ENCODE assay signal across 14 cellular contexts in the genomic region with DNA sequence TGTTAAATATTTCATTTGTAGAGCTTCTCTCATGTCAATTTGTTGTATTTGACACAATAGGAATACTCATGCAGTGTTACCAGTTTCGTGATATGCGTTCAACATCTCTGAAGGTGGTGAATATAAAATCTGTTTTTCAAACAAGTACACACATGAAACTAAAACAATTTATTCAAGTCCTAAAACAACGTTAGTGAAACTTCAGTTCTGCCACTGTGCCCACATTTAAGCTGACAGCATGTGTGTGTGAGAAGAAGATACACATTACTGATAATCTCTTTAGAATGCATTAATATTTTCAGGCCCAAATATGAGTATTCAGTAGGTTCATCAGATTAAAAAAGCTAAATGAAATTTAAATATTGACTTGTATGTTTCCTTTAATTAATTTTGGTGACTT. TPM values are rescaled to one million over a fixed set of nuclear protein-coding genes. Genes with fewer than 3 reads are reported as not detected.
A peak's percentile ranks its signal among the peaks of the same experiment; 100 is the strongest.
DNase-seq lines count a peak whose midpoint lies in the region; ATAC-seq and TF ChIP-seq lines count a peak whose summit lies in the region.
"Had no signal": no experiment of that assay in that cellular context is flagged by ENCODE, and none has a peak within 500 bp of the region (broad histone marks: within the 10 kb centered on the region; RNA-seq: fewer than 3 reads in every experiment).

No MANE protein-coding gene starts in this region.

- H3K4me1 ChIP-seq in OCI-LY7 (ENCODE audit: insufficient read depth, low read length, poor library complexity, severe bottlenecking), result peaks cover 99% of the 10 kb centered on the region
- peaks cover 38% of the 10 kb centered on the region for H3K4me1 ChIP-seq in rectal smooth muscle tissue (ENCODE audit: control insufficient read depth, insufficient read depth, low read length)

- H3K27me3 Mint-ChIP-seq in CD4-positive, alpha-beta T cell, result no peaks in the 10 kb centered on the region

- H4K20me1 ChIP-seq in OCI-LY7 (ENCODE audit: insufficient read depth, low read length), result no peaks in the 10 kb centered on the region

- no peaks in the 10 kb centered on the region for H3K27me3 ChIP-seq in CD4-positive, alpha-beta T cell (ENCODE audit: control insufficient read depth, insufficient read depth, low read length)
- no peaks in the 10 kb centered on the region for H3K27me3 ChIP-seq in rectal smooth muscle tissue (ENCODE audit: control insufficient read depth, insufficient read depth, low read length)

- BruUV-seq in OCI-LY7 (replicated peaks; lab: Mats Ljungman, UMichigan), result TSS peak; percentile 94

- H3K9me3 Mint-ChIP-seq in CD4-positive, alpha-beta T cell, result no peaks in the 10 kb centered on the region
- H3K9me3 Mint-ChIP-seq: activated T-helper 2 cell treated with anti-CD3 and anti-CD28 coated beads, Interferon-gamma antibody, Interleukin-2, Interleukin-4, amounts not matched to agents 10 μg/mL and 5 μg/mL and 100 μg/mL, durations not matched to agents 14 hours and 24 hours and 36 hours; CD4-positive, CD25-positive, alpha-beta regulatory T cell had no signal

- peak overlapping the region; percentile 24; the same call in 1 of the 2 replicates for H2AFZ ChIP-seq in OCI-LY7 (ENCODE audit: low read length)

- no peak overlapping the region for H3K4me3 Mint-ChIP-seq in CD4-positive, alpha-beta T cell

- TF ChIP-seq CTCF in CD4-positive, alpha-beta T cell (IDR thresholded peaks at IDR 0.05), result no peak
- TF ChIP-seq CTCF in OCI-LY7 (conservative IDR thresholded peaks at IDR 0.05; ENCODE audit: low read length), result no peak
- no peak for TF ChIP-seq CTCF in lower leg skin (IDR thresholded peaks at IDR 0.05)

- H3K4me1 Mint-ChIP-seq in CD4-positive, alpha-beta T cell (ENCODE audit: low read depth), result peaks cover 24% of the 10 kb centered on the region

- peak overlapping the region; percentile 17 for H3K27ac Mint-ChIP-seq in CD4-positive, alpha-beta T cell

- no peak overlapping the region for H3K27ac ChIP-seq in CD4-positive, alpha-beta T cell (ENCODE audit: low read depth, low read length)
- peak overlapping the region; percentile 98 for H3K27ac ChIP-seq in OCI-LY7 (ENCODE audit: low read depth, low read length, poor library complexity, severe bottlenecking)
- peak overlapping the region; percentile 32 for H3K27ac ChIP-seq in rectal smooth muscle tissue (ENCODE audit: low read depth, low read length)
- H3K27ac ChIP-seq in caudate nucleus (ENCODE audit: low read depth, low read length), result no peak overlapping the region

- H3K9ac ChIP-seq in rectal smooth muscle tissue (ENCODE audit: low read length), result no peak overlapping the region

- H3K9me2 ChIP-seq in OCI-LY7 (ENCODE audit: insufficient read depth, low read length), result no peaks in the 10 kb centered on the region

- peak overlapping the region; percentile 88 for H3K4me2 ChIP-seq in OCI-LY7 (ENCODE audit: low read length)

- CTCF ChIA-PET in CD4-positive, alpha-beta T cell (lab: Charles Lee), result no interaction called here
- CTCF ChIA-PET in OCI-LY7 (lab: Charles Lee; ENCODE audit: unreplicated experiment), result interaction anchor here (2.2 kb wide), 2 partner anchors 18 to 31 kb away, joined by 6 to 8 read pairs; no protein-coding TSS in a partner anchor

- POLR2A ChIA-PET in CD4-positive, alpha-beta T cell (lab: Charles Lee), result no interaction called here
- POLR2A ChIA-PET in OCI-LY7 (lab: Charles Lee), result interaction anchor here (0.6 to 10.2 kb wide), 11 partner anchors 10 to 165 kb away, joined by 3 to 236 read pairs (median 21); partner anchors contain the start of gene GAB1

- TF ChIP-seq POLR2A in erythroblast (IDR thresholded peaks at IDR 0.05; ENCODE audit: low read length) (no peak), lower leg skin (IDR thresholded peaks at IDR 0.05) (no peak)

- no peak for DNase-seq in CD4-positive, alpha-beta T cell
- DNase-seq in OCI-LY7 (ENCODE audit: low spot score), result no peak
- peak; percentile 13 to 34 for DNase-seq in erythroblast (lab: John Stamatoyannopoulos, UW)
- DNase-seq in lower leg skin (ENCODE audit: low spot score in 2 of 2), result no peak
- no peak for DNase-seq in DMS153 treated with DMSO at 0.1 percent for 48 hours (lab: John Stamatoyannopoulos, UW; ENCODE audit: unreplicated experiment)
- no peak for DNase-seq in caudate nucleus (lab: John Stamatoyannopoulos, UW)
- DNase-seq: cortex of kidney; hypothalamus; NCI-H187; stimulated activated CD4-positive, alpha-beta T cell treated with anti-CD3 and anti-CD28 coated beads, Interleukin-4, amount 100 ng/mL, for 1 hour had no signal

- H3K36me3 ChIP-seq in OCI-LY7 (ENCODE audit: insufficient read depth, low read length) (no peaks in the 10 kb centered on the region; the same call in 1 of the 2 replicates), rectal smooth muscle tissue (ENCODE audit: control insufficient read depth, insufficient read depth, low read length) (no peaks in the 10 kb centered on the region)

- peaks cover 99% of the 10 kb centered on the region for H3K79me2 ChIP-seq in OCI-LY7 (ENCODE audit: insufficient read depth, low read depth, low read length)

- no peaks in the 10 kb centered on the region for H3K9me3 ChIP-seq in CD4-positive, alpha-beta T cell (ENCODE audit: control insufficient read depth, low read length)
- no peaks in the 10 kb centered on the region for H3K9me3 ChIP-seq in OCI-LY7 (ENCODE audit: low read length)

- H3K4me3 ChIP-seq in OCI-LY7 (ENCODE audit: low read depth, low read length, poor library complexity, severe bottlenecking) (peak overlapping the region; percentile 61), rectal smooth muscle tissue (ENCODE audit: low read length) (peak overlapping the region; percentile 21), lower leg skin (ENCODE audit: low read depth, poor library complexity, severe bottlenecking) (no peak overlapping the region)

- intact Hi-C loops in CD4-positive, alpha-beta T cell (cut with DNase I, micrococcal nuclease), result no loop called here
- intact Hi-C loops in OCI-LY7 (cut with micrococcal nuclease; ENCODE audit: unreplicated experiment) (loop anchor here (2.0 to 5.0 kb wide), 3 partner anchors 18 to 171 kb away; no protein-coding TSS in a partner anchor), lower leg skin (cut with DNase I; ENCODE audit: low total_unique reads) (no loop called here)

- no peaks in the 10 kb centered on the region for H3K36me3 Mint-ChIP-seq in CD4-positive, alpha-beta T cell (ENCODE audit: low read depth)
- H3K36me3 Mint-ChIP-seq: CD4-positive, CD25-positive, alpha-beta regulatory T cell had no signal

- WGBS in lower leg skin, 2 donors, result 55 to 60% methylated on average over 3 of the region's 3 CpGs

- no peak for ATAC-seq in CD4-positive, alpha-beta T cell (ENCODE audit: poor library complexity)
- no peak for ATAC-seq in HG02970 (IDR thresholded peaks at IDR 0.05; ENCODE audit: low FRiP score, unreplicated experiment)

RNA-seq across cellular contexts. Expression of gene GAB1, which starts 21.7 kb away (rescaled TPM):
- total RNA-seq in CD4-positive, alpha-beta T cell, result under 1 TPM; 0.27 to 0.64 TPM
- 42.6 and 43.5 TPM in 2 replicates for total RNA-seq in OCI-LY7 (2014; rRNA removed; shearing (Covaris generic))
- total RNA-seq in OCI-LY7 (2022), result 99.3 and 106 TPM in 2 replicates
- 10 to 100 TPM; 25.7 to 42.9 (median 37.3) TPM for total RNA-seq in lower leg skin

Comparison
In these comparisons a context has a peak if more than half of its experiments do, and no peak if none do; other contexts are left out.
1. DNase-seq: peak in erythroblast (2 of 2); none in CD4-positive, alpha-beta T cell (0 of 10), OCI-LY7 (single experiment), lower leg skin (0 of 2), DMS153 treated with DMSO at 0.1 percent for 48 hours (single experiment) and caudate nucleus (0 of 61).
2. H3K27ac ChIP-seq: peak in OCI-LY7 (single experiment) and rectal smooth muscle tissue (single experiment); none in CD4-positive, alpha-beta T cell (single experiment) and caudate nucleus (single experiment).
3. RNA of gene GAB1, which starts 21.7 kb away (total RNA-seq): 42.6 to 106 TPM in OCI-LY7 and 25.7 to 42.9 TPM in lower leg skin; 0.27 to 0.64 TPM in CD4-positive, alpha-beta T cell; every median in the first group is over 10 times any median in the second.